Comparison of ENCODE assay signal across 1 cellular context in genomic region chr4:165336743-165337142, GRCh38.
TF ChIP-seq lines count a peak whose summit lies in the region.

No MANE protein-coding gene starts in this region.

TF ChIP-seq in GM23338, 12 proteins besides CTCF, POLR2A, EP300 and RAD21 (continued from another document):
- TF ChIP-seq, protein P1, sequence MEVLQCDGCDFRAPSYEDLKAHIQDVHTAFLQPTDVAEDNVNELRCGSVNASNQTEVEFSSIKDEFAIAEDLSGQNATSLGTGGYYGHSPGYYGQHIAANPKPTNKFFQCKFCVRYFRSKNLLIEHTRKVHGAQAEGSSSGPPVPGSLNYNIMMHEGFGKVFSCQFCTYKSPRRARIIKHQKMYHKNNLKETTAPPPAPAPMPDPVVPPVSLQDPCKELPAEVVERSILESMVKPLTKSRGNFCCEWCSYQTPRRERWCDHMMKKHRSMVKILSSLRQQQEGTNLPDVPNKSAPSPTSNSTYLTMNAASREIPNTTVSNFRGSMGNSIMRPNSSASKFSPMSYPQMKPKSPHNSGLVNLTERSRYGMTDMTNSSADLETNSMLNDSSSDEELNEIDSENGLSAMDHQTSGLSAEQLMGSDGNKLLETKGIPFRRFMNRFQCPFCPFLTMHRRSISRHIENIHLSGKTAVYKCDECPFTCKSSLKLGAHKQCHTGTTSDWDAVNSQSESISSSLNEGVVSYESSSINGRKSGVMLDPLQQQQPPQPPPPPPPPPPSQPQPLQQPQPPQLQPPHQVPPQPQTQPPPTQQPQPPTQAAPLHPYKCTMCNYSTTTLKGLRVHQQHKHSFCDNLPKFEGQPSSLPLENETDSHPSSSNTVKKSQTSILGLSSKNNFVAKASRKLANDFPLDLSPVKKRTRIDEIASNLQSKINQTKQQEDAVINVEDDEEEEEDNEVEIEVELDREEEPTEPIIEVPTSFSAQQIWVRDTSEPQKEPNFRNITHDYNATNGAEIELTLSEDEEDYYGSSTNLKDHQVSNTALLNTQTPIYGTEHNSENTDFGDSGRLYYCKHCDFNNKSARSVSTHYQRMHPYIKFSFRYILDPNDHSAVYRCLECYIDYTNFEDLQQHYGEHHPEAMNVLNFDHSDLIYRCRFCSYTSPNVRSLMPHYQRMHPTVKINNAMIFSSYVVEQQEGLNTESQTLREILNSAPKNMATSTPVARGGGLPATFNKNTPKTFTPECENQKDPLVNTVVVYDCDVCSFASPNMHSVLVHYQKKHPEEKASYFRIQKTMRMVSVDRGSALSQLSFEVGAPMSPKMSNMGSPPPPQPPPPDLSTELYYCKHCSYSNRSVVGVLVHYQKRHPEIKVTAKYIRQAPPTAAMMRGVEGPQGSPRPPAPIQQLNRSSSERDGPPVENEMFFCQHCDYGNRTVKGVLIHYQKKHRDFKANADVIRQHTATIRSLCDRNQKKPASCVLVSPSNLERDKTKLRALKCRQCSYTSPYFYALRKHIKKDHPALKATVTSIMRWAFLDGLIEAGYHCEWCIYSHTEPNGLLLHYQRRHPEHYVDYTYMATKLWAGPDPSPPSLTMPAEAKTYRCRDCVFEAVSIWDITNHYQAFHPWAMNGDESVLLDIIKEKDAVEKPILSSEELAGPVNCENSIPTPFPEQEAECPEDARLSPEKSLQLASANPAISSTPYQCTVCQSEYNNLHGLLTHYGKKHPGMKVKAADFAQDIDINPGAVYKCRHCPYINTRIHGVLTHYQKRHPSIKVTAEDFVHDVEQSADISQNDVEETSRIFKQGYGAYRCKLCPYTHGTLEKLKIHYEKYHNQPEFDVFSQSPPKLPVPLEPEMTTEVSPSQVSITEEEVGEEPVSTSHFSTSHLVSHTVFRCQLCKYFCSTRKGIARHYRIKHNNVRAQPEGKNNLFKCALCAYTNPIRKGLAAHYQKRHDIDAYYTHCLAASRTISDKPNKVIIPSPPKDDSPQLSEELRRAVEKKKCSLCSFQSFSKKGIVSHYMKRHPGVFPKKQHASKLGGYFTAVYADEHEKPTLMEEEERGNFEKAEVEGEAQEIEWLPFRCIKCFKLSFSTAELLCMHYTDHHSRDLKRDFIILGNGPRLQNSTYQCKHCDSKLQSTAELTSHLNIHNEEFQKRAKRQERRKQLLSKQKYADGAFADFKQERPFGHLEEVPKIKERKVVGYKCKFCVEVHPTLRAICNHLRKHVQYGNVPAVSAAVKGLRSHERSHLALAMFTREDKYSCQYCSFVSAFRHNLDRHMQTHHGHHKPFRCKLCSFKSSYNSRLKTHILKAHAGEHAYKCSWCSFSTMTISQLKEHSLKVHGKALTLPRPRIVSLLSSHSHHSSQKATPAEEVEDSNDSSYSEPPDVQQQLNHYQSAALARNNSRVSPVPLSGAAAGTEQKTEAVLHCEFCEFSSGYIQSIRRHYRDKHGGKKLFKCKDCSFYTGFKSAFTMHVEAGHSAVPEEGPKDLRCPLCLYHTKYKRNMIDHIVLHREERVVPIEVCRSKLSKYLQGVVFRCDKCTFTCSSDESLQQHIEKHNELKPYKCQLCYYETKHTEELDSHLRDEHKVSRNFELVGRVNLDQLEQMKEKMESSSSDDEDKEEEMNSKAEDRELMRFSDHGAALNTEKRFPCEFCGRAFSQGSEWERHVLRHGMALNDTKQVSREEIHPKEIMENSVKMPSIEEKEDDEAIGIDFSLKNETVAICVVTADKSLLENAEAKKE (CRISPR knock-in tag; IDR thresholded peaks at IDR 0.05): no peak
- TF ChIP-seq EZH2phosphoT487 (IDR thresholded peaks at IDR 0.05; ENCODE audit: unreplicated experiment): no peak
- TF ChIP-seq CREB1 (CRISPR knock-in tag; IDR thresholded peaks at IDR 0.05; ENCODE audit: low read depth): no peak
- no peak for TF ChIP-seq JUNB (IDR thresholded peaks at IDR 0.05; ENCODE audit: unreplicated experiment)
- no peak for TF ChIP-seq STAT1 (IDR thresholded peaks at IDR 0.05; ENCODE audit: unreplicated experiment)
- no peak for TF ChIP-seq NANOG (IDR thresholded peaks at IDR 0.05; ENCODE audit: borderline replicate concordance)
